Comparison of ENCODE assay signal across 8 cellular contexts in the genomic region with DNA sequence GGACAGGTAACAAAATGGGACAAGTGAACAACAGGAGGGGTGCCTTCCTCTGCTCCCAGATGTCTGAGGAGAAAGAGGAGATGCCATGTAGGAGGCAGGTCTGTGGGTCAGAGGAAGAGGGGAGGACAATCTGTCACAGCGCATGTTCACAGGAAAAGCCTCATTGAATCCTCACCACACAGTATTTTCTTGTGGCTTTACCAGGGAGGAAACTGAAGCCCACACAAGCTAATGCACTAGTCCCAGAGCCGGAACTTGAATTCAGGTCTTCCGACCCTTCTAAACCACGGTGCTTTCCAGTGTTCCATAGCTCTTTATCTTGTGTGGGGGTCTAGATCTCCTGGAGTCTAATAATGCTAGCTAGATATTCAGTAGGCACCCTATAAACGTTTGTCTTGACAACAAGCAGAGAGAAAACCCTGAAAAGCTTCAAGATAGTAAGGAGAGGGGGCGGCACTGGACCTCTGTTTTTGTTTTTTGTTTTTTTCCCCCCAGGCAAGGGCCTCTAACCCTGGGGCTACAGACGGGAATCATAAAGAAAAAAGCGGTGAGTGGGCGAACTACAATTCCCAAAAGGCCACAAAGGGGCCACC. TPM values are rescaled to one million over a fixed set of nuclear protein-coding genes. Genes with fewer than 3 reads are reported as not detected.
DNase-seq lines count a peak whose midpoint lies in the region; ATAC-seq and TF ChIP-seq lines count a peak whose summit lies in the region.

No MANE protein-coding gene starts in this region.

- no peak for TF ChIP-seq CTCF in C4-2B (conservative IDR thresholded peaks at IDR 0.05)
- TF ChIP-seq CTCF in RWPE1 (conservative IDR thresholded peaks at IDR 0.05; ENCODE audit: low read depth), result no peak
- no peak for TF ChIP-seq CTCF in endothelial cell (IDR thresholded peaks at IDR 0.05; ENCODE audit: unreplicated experiment)
- TF ChIP-seq CTCF in sigmoid colon (IDR thresholded peaks at IDR 0.05), result peak in 3 of 4 experiments; percentile 3 to 57 (median 24)

- POLR2A ChIA-PET in RWPE1 (lab: Yijun Ruan, JAX; ENCODE audit: low non-redundant PET), result interaction anchor here (0.7 to 0.8 kb wide), 2 partner anchors 12 to 118 kb away, joined by 3 to 4 read pairs; a partner anchor contains a TSS

- H3K4me1 ChIP-seq in sigmoid colon, result peaks cover 0 to 37% (median 28%) of the 10 kb centered on the region in 4 donors

- H3K4me3 Mint-ChIP-seq in endothelial cell (ENCODE audit: unreplicated experiment), result peak overlapping the region; percentile 96

- H3K4me1 Mint-ChIP-seq in endothelial cell (ENCODE audit: unreplicated experiment), result peaks cover 30% of the 10 kb centered on the region

- ATAC-seq in GM21619 (IDR thresholded peaks at IDR 0.05; ENCODE audit: unreplicated experiment), result peak; percentile 17
- no peak for ATAC-seq in HG03521 (IDR thresholded peaks at IDR 0.05; ENCODE audit: unreplicated experiment)

- H3K27ac ChIP-seq in C4-2B (peak overlapping the region; percentile 89), RWPE1 (peak overlapping the region; percentile 84), sigmoid colon (peak overlapping the region in 2 of 4 donors; percentile 73 to 79)

- peaks cover 11% of the 10 kb centered on the region for H3K36me3 Mint-ChIP-seq in endothelial cell (ENCODE audit: low read depth, unreplicated experiment)

- H3K9me3 Mint-ChIP-seq in endothelial cell (ENCODE audit: unreplicated experiment), result no peaks in the 10 kb centered on the region

- peaks cover 28 to 39% (median 34%) of the 10 kb centered on the region in 3 donors for H3K27me3 ChIP-seq in sigmoid colon

- TF ChIP-seq POLR2A in sigmoid colon (IDR thresholded peaks at IDR 0.05), result no peak

- intact Hi-C loops in sigmoid colon (cut with DNase I), result no loop called here

- peak overlapping the region; percentile 3 for H3K27ac Mint-ChIP-seq in endothelial cell (ENCODE audit: unreplicated experiment)

- WGBS in sigmoid colon, 2 donors, result 7 to 14% methylated on average over 9 of the region's 9 CpGs

- H3K27me3 Mint-ChIP-seq in endothelial cell (ENCODE audit: unreplicated experiment), result peaks cover 23% of the 10 kb centered on the region

- TF ChIP-seq EP300 in sigmoid colon (IDR thresholded peaks at IDR 0.05), result no peak

- peaks cover 4 to 30% (median 19%) of the 10 kb centered on the region in 4 donors for H3K36me3 ChIP-seq in sigmoid colon

- peak overlapping the region in 3 of 4 donors; percentile 49 to 71 (median 64) for H3K4me3 ChIP-seq in sigmoid colon

- no peak for DNase-seq in RWPE1 (ENCODE audit: low spot score)
- no peak for DNase-seq in endothelial cell (ENCODE audit: low spot score)
- no peak for DNase-seq in sigmoid colon
- no peak for DNase-seq in amygdala (lab: John Stamatoyannopoulos, UW)
- DNase-seq in pons (ENCODE audit: low spot score), result no peak

- no peaks in the 10 kb centered on the region for H3K9me3 ChIP-seq in sigmoid colon

- CTCF ChIA-PET in RWPE1 (lab: Yijun Ruan, JAX), result interaction anchor here (0.8 to 2.9 kb wide), 4 partner anchors 10 to 15 kb away, joined by 3 to 28 read pairs (median 16); no protein-coding TSS in a partner anchor

RNA-seq across cellular contexts. Expression of a gene that starts 0.4 kb away (rescaled TPM):
- 63.3 TPM for total RNA-seq in endothelial cell (ENCODE audit: unreplicated experiment)
- total RNA-seq in sigmoid colon, result 10 to 100 TPM; 24.6 to 52.2 (median 34.5) TPM
- 100 to 1,000 TPM in 1 of 3 donors, 10 to 100 TPM in 2; 26.6 to 100 (median 29.4) TPM for polyA plus RNA-seq in sigmoid colon

RNA-seq across cellular contexts. Expression of a gene that starts 12.5 kb away (rescaled TPM):
- total RNA-seq in endothelial cell (ENCODE audit: unreplicated experiment) (not detected), sigmoid colon (not detected)
- under 1 TPM in 1 of 3 donors, not detected in 2; 0.13 TPM for polyA plus RNA-seq in sigmoid colon

RNA-seq across cellular contexts. Expression of a gene that starts 21.9 kb away (rescaled TPM):
- total RNA-seq in endothelial cell (ENCODE audit: unreplicated experiment), result 3.3 TPM
- total RNA-seq in sigmoid colon, result 1 to 10 TPM in 3 of 4 donors, under 1 TPM in 1; 0.41 to 2.8 (median 1.8) TPM
- polyA plus RNA-seq in sigmoid colon, result 1 to 10 TPM; 1.2 to 4.6 (median 1.8) TPM

Comparison
In these comparisons a context has a peak if more than half of its experiments do, and no peak if none do; other contexts are left out.
1. CTCF ChIP-seq: peak in sigmoid colon (3 of 4); none in C4-2B (single experiment), RWPE1 (single experiment) and endothelial cell (single experiment).